Comparison of ENCODE assay signal across 8 cellular contexts in genomic region chr5:76473676-76474075, GRCh38.
DNase-seq lines count a peak whose midpoint lies in the region; ATAC-seq and TF ChIP-seq lines count a peak whose summit lies in the region.

No MANE protein-coding gene starts in this region.

- TF ChIP-seq CTCF in GM13976 (IDR thresholded peaks at IDR 0.05; ENCODE audit: borderline replicate concordance, control extremely low read depth, extremely low read depth, insufficient read depth, missing control alignments) = no peak
- TF ChIP-seq CTCF in coronary artery (IDR thresholded peaks at IDR 0.05) = no peak

- H3K36me3 Mint-ChIP-seq in activated naive CD4-positive, alpha-beta T cell treated with anti-CD3 and anti-CD28 coated beads, Interleukin-2, amount 50 U/mL, for 72 hours = peaks cover 9 to 22% of the 10 kb centered on the region in 2 donors

- DNase-seq in GM13976 (ENCODE audit: low spot score) (peak; percentile 33), coronary artery (ENCODE audit: low spot score) (no peak), RPMI8226 (no peak), HT-29 (ENCODE audit: low spot score) (no peak)
- DNase-seq in activated naive CD4-positive, alpha-beta T cell treated with anti-CD3 and anti-CD28 coated beads, Interleukin-2, amount 50 U/mL, for 72 hours (ENCODE audit: low spot score in 2 of 2) = peak; percentile 44 to 59
- peak in 2 of 3 donors; percentile 33 to 59 for DNase-seq in stimulated activated CD4-positive, alpha-beta T cell treated with anti-CD3 and anti-CD28 coated beads, TNF-alpha, amount 100 ng/mL, for 48 hours (ENCODE audit: low read depth in 3 of 3)

- no peak overlapping the region for H3K27ac ChIP-seq in coronary artery

- no peak overlapping the region for H3K4me3 ChIP-seq in coronary artery

- in situ Hi-C loops in GM13976 (cut with MboI; ENCODE audit: low sequenced_read_pairs, unreplicated experiment) = no loop called here

- ATAC-seq in activated CD4-positive, CD25-positive, alpha-beta regulatory T cell treated with anti-CD3 and anti-CD28 coated beads, Interleukin-2, amount 50 U/mL, for 24 hours = peak; percentile 73 to 78
- ATAC-seq in activated naive CD4-positive, alpha-beta T cell treated with anti-CD3 and anti-CD28 coated beads, Interleukin-2, amount 50 U/mL, for 72 hours = peak; percentile 86 to 89
- ATAC-seq in HG02588 (IDR thresholded peaks at IDR 0.05; ENCODE audit: unreplicated experiment) = no peak

- peaks cover 8 to 9% of the 10 kb centered on the region in 2 donors for H3K9me3 Mint-ChIP-seq in activated naive CD4-positive, alpha-beta T cell treated with anti-CD3 and anti-CD28 coated beads, Interleukin-2, amount 50 U/mL, for 72 hours

- peak overlapping the region; percentile 93 to 98 for H3K27ac Mint-ChIP-seq in activated naive CD4-positive, alpha-beta T cell treated with anti-CD3 and anti-CD28 coated beads, Interleukin-2, amount 50 U/mL, for 72 hours

Comparison
In these comparisons a context has a peak if more than half of its experiments do, and no peak if none do; other contexts are left out.
1. DNase-seq: peak in GM13976 (single experiment), activated naive CD4-positive, alpha-beta T cell treated with anti-CD3 and anti-CD28 coated beads, Interleukin-2, amount 50 U/mL, for 72 hours (2 of 2) and stimulated activated CD4-positive, alpha-beta T cell treated with anti-CD3 and anti-CD28 coated beads, TNF-alpha, amount 100 ng/mL, for 48 hours (2 of 3); none in coronary artery (single experiment), RPMI8226 (single experiment) and HT-29 (single experiment).